In the genomic region with DNA sequence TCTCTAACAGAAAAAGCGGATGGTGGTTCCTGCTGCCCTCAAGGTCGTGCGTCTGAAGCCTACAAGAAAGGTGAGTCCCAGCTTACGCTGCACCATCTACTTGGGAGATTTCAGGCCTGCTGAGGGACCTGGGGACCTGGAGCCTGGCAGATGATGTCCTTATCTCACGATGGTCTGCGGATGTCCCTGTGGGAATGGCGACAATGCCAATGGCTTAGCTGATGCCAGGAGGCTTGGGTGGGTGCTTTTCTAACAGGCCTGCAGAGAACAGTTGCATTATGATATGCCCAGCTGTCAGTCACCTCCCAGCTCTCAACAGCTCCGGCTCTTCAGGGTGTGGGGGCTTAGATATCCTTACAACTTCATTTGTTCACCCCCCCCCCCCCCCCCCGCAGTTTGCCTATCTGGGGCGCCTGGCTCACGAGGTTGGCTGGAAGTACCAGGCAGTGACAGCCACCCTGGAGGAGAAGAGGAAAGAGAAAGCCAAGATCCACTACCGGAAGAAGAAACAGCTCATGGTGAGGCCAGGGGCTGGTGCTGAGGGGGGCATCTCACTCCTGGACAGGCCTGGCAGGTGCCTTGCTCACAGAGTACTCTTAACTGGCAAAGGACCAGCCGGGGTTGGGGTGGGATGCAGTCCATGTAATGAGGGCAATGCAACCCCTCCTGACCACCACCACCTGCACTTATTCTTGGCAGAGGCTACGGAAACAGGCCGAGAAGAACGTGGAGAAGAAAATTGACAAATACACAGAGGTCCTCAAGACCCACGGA, we compare ENCODE assay signal across 1 cellular context.
A peak's percentile ranks its signal among the peaks of the same experiment; 100 is the strongest.
TF ChIP-seq lines count a peak whose summit lies in the region.

No MANE protein-coding gene starts in this region.

TF ChIP-seq in K562, 482 proteins besides CTCF, POLR2A, EP300 and RAD21 (continues in another document):
- TF ChIP-seq NUFIP1 (IDR thresholded peaks at IDR 0.05; ENCODE audit: partially characterized antibody) (no peak), ZNF699 (CRISPR knock-in tag; IDR thresholded peaks at IDR 0.05; ENCODE audit: insufficient replicate concordance) (no peak), POLR2AphosphoS5 (IDR thresholded peaks at IDR 0.05; ENCODE audit: control insufficient read depth, insufficient read depth, low read depth, low read length) (no peak), TAF15 (IDR thresholded peaks at IDR 0.05; ENCODE audit: low read depth, low read length) (no peak), HNRNPL (IDR thresholded peaks at IDR 0.05; ENCODE audit: low read depth, low read length) (0 out of 2 replicates have a peak, but pooled peaks have one; percentile 26), ATF6 (CRISPR knock-in tag; IDR thresholded peaks at IDR 0.05) (no peak), BRCA1 (IDR thresholded peaks at IDR 0.05) (no peak), BRCA1 (CRISPR knock-in tag; IDR thresholded peaks at IDR 0.05) (no peak), JUND (IDR thresholded peaks at IDR 0.05; ENCODE audit: borderline replicate concordance, low read depth, low read length) (no peak), JUND (tag; IDR thresholded peaks at IDR 0.05; ENCODE audit: borderline replicate concordance, low read depth, low read length) (no peak), ARID2 (IDR thresholded peaks at IDR 0.05) (no peak), EHMT2 (IDR thresholded peaks at IDR 0.05) (no peak), SRF (CRISPR knock-in tag; IDR thresholded peaks at IDR 0.05) (no peak), ZNF3 (CRISPR knock-in tag; IDR thresholded peaks at IDR 0.05) (no peak), POLR2B (IDR thresholded peaks at IDR 0.05; ENCODE audit: low read depth, partially characterized antibody) (no peak), POLR2AphosphoS2 (IDR thresholded peaks at IDR 0.05; ENCODE audit: low read length) (0 out of 2 replicates have a peak, but pooled peaks have one; percentile 22), MEIS2 (IDR thresholded peaks at IDR 0.05; ENCODE audit: partially characterized antibody) (no peak), HNRNPK (IDR thresholded peaks at IDR 0.05; ENCODE audit: low read depth, low read length, poor library complexity, severe bottlenecking) (no peak), LARP7 (IDR thresholded peaks at IDR 0.05) (no peak), ATF1 (CRISPR knock-in tag; IDR thresholded peaks at IDR 0.05) (no peak), ATF1 (tag; IDR thresholded peaks at IDR 0.05) (no peak), HCFC1 (IDR thresholded peaks at IDR 0.05; ENCODE audit: low read depth, low read length) (no peak), KDM2B (CRISPR knock-in tag; IDR thresholded peaks at IDR 0.05) (no peak), SAFB2 (IDR thresholded peaks at IDR 0.05; ENCODE audit: borderline replicate concordance, low read depth, low read length, severe bottlenecking) (no peak), BCLAF1 (IDR thresholded peaks at IDR 0.05; ENCODE audit: borderline replicate concordance in 1 of 2, control insufficient read depth in 1 of 2, low read depth in 2 of 2, low read length in 1 of 2) (0 out of 4 replicates have a peak, but pooled peaks of 1 of the 2 experiments have one; percentile 3), RREB1 (CRISPR knock-in tag; IDR thresholded peaks at IDR 0.05) (no peak), XRCC4 (IDR thresholded peaks at IDR 0.05; ENCODE audit: extremely low read depth, insufficient read depth, insufficient read length) (no peak), DNMT1 (IDR thresholded peaks at IDR 0.05) (no peak), SIX5 (IDR thresholded peaks at IDR 0.05; ENCODE audit: borderline replicate concordance in 1 of 2, insufficient read depth in 1 of 2, low read depth in 1 of 2, low read length in 2 of 2) (no peak), PPARD (CRISPR knock-in tag; IDR thresholded peaks at IDR 0.05) (no peak), ZC3H8 (IDR thresholded peaks at IDR 0.05) (no peak), GABPB1 (CRISPR knock-in tag; IDR thresholded peaks at IDR 0.05) (no peak), RBM17 (IDR thresholded peaks at IDR 0.05; ENCODE audit: borderline replicate concordance, low read depth, low read length) (no peak)
- TF ChIP-seq, protein P1, sequence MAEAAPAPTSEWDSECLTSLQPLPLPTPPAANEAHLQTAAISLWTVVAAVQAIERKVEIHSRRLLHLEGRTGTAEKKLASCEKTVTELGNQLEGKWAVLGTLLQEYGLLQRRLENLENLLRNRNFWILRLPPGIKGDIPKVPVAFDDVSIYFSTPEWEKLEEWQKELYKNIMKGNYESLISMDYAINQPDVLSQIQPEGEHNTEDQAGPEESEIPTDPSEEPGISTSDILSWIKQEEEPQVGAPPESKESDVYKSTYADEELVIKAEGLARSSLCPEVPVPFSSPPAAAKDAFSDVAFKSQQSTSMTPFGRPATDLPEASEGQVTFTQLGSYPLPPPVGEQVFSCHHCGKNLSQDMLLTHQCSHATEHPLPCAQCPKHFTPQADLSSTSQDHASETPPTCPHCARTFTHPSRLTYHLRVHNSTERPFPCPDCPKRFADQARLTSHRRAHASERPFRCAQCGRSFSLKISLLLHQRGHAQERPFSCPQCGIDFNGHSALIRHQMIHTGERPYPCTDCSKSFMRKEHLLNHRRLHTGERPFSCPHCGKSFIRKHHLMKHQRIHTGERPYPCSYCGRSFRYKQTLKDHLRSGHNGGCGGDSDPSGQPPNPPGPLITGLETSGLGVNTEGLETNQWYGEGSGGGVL (CRISPR knock-in tag; IDR thresholded peaks at IDR 0.05) = no peak
- TF ChIP-seq, protein P2, sequence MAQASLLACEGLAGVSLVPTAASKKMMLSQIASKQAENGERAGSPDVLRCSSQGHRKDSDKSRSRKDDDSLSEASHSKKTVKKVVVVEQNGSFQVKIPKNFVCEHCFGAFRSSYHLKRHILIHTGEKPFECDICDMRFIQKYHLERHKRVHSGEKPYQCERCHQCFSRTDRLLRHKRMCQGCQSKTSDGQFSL (CRISPR knock-in tag; IDR thresholded peaks at IDR 0.05) = peak; percentile 74
- TF ChIP-seq, protein P2 (tag; IDR thresholded peaks at IDR 0.05) = peak in 1 of 2 experiments; percentile 67; a peak in 2 of 4 replicates
- TF ChIP-seq, protein P3, sequence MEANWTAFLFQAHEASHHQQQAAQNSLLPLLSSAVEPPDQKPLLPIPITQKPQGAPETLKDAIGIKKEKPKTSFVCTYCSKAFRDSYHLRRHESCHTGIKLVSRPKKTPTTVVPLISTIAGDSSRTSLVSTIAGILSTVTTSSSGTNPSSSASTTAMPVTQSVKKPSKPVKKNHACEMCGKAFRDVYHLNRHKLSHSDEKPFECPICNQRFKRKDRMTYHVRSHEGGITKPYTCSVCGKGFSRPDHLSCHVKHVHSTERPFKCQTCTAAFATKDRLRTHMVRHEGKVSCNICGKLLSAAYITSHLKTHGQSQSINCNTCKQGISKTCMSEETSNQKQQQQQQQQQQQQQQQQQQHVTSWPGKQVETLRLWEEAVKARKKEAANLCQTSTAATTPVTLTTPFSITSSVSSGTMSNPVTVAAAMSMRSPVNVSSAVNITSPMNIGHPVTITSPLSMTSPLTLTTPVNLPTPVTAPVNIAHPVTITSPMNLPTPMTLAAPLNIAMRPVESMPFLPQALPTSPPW (CRISPR knock-in tag; IDR thresholded peaks at IDR 0.05) = no peak
- TF ChIP-seq, protein P4, sequence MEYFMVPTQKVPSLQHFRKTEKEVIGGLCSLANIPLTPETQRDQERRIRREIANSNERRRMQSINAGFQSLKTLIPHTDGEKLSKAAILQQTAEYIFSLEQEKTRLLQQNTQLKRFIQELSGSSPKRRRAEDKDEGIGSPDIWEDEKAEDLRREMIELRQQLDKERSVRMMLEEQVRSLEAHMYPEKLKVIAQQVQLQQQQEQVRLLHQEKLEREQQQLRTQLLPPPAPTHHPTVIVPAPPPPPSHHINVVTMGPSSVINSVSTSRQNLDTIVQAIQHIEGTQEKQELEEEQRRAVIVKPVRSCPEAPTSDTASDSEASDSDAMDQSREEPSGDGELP (CRISPR knock-in tag; IDR thresholded peaks at IDR 0.05; ENCODE audit: borderline replicate concordance) = peak; percentile 12; the same call in 1 of the 2 replicates
- TF ChIP-seq, protein P5, sequence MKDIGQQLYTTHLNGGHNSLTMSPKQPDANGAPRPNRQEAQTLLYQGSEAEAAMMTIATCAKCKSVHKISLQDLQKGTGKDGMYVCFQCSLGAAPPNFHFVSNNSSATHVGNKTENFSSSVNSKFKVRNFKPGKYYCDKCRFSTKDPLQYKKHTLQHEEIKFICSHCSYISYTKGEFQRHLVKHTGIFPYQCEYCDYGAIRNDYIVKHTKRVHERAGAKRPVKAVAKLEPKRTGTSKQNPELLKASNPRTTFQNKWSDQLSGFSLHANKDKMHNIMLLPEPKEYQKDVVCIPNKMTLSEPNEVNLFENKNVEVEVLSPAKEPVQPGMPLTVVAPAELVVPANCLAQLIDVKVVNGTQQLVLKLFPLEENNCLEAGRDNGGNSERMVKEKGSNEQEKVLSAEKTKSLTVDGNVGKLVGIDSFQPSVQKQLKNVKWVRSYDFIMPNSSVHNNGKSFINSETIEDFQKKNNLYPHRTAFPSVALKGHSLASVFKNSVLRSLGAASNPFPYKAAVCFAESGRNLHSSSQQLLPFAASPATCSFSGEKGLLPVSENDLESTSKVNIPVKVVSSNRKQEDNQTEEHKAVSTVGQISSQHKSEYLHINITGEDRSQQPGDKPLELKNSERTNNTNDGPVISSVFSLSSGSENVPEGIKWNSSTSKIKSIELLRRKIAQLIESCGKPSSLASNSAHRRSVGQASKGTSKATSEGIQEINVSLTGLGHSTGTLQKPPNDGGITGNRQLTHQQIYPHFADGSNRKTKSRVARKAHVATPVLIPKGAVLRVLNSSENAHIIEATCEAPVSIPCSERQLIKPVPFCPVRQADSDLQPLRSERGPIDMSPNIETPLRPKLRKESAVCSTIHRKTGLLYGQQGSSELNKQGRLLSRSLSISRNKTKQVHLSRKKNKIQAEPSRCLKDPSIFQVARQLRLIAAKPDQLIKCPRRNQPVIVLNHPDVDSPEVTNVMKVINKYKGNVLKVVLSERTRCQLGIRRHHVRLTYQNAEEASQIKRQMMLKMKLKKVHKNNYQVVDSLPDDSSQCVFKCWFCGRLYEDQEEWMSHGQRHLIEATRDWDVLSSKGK (CRISPR knock-in tag; IDR thresholded peaks at IDR 0.05) = no peak
